Comparison of ENCODE assay signal across 14 cellular contexts in genomic region chr7:50662059-50662689, GRCh38.
DNase-seq lines count a peak whose midpoint lies in the region; ATAC-seq and FAIRE-seq lines count a peak whose summit lies in the region.
"Had no signal": no experiment of that assay in that cellular context is flagged by ENCODE, and none has a peak within 500 bp of the region (broad histone marks: within the 10 kb centered on the region; RNA-seq: fewer than 3 reads in every experiment).

No MANE protein-coding gene starts in this region.

- ATAC-seq in activated naive CD8-positive, alpha-beta T cell treated with anti-CD3 and anti-CD28 coated beads, Interleukin-2, amount 10 ng/mL, durations not matched to agents 7 days and 5 days (ENCODE audit: low read depth): peak; percentile 59
- ATAC-seq in HG03342 (IDR thresholded peaks at IDR 0.05; ENCODE audit: unreplicated experiment) (peak; percentile 7), GM21737 (IDR thresholded peaks at IDR 0.05; ENCODE audit: unreplicated experiment) (no peak)

- DNase-seq in activated naive CD8-positive, alpha-beta T cell treated with anti-CD3 and anti-CD28 coated beads, Interleukin-2, amount 10 ng/mL, durations not matched to agents 7 days and 5 days: peak; percentile 43
- no peak for DNase-seq in activated naive CD8-positive, alpha-beta T cell treated with anti-CD3 and anti-CD28 coated beads for 36 hours
- peak; percentile 14 for DNase-seq in activated effector memory CD4-positive, alpha-beta T cell treated with Interleukin-2 at 50 U/mL for 16 hours
- DNase-seq in small intestine: peak; percentile 16
- DNase-seq in GM19239 (ENCODE audit: insufficient read length, low spot score): no peak
- DNase-seq in NCI-H526 (lab: John Stamatoyannopoulos, UW): no peak
- DNase-seq: HFFc6, IMR-90, NCI-H446 treated with DMSO at 0.1 percent for 48 hours had no signal

- H3K9me3 ChIP-seq in small intestine (ENCODE audit: control insufficient read depth, low read depth): no peaks in the 10 kb centered on the region
- H3K9me3 ChIP-seq: thoracic aorta had no signal

- no peaks in the 10 kb centered on the region for H3K27me3 Mint-ChIP-seq in activated naive CD8-positive, alpha-beta T cell treated with anti-CD3 and anti-CD28 coated beads, Interleukin-2, amount 10 ng/mL, durations not matched to agents 7 days and 5 days
- no peaks in the 10 kb centered on the region for H3K27me3 Mint-ChIP-seq in activated naive CD8-positive, alpha-beta T cell treated with anti-CD3 and anti-CD28 coated beads for 36 hours

- FAIRE-seq in small intestine (lab: Jason Lieb, UNC) (no peak), GM19239 (lab: Jason Lieb, UNC) (no peak)
- FAIRE-seq: GM12878 had no signal

- no peaks in the 10 kb centered on the region for H3K36me3 ChIP-seq in small intestine (ENCODE audit: control insufficient read depth in 2 of 2, insufficient read depth in 2 of 2, low read length in 2 of 2)
- H3K36me3 ChIP-seq: thoracic aorta had no signal

- H3K4me3 Mint-ChIP-seq in activated naive CD8-positive, alpha-beta T cell treated with anti-CD3 and anti-CD28 coated beads, Interleukin-2, amount 10 ng/mL, durations not matched to agents 7 days and 5 days: peak overlapping the region; percentile 88
- H3K4me3 Mint-ChIP-seq in activated naive CD8-positive, alpha-beta T cell treated with anti-CD3 and anti-CD28 coated beads for 36 hours: no peak overlapping the region
- H3K4me3 Mint-ChIP-seq: HFFc6 had no signal

- POLR2A ChIA-PET in activated naive CD8-positive, alpha-beta T cell treated with anti-CD3 and anti-CD28 coated beads, Interleukin-2, amount 10 ng/mL, durations not matched to agents 7 days and 5 days (lab: Charles Lee): interaction anchor here (1.3 kb wide), 1 partner anchor 78 kb away, joined by 4 read pairs; no protein-coding TSS in a partner anchor

- peaks cover 0 to 4% of the 10 kb centered on the region in 2 donors for H3K4me1 ChIP-seq in small intestine (ENCODE audit: control insufficient read depth in 2 of 2, insufficient read depth in 1 of 2, low read depth in 1 of 2, low read length in 1 of 2)

- peak overlapping the region; percentile 96 for H3K27ac Mint-ChIP-seq in activated naive CD8-positive, alpha-beta T cell treated with anti-CD3 and anti-CD28 coated beads, Interleukin-2, amount 10 ng/mL, durations not matched to agents 7 days and 5 days
- no peak overlapping the region for H3K27ac Mint-ChIP-seq in activated naive CD8-positive, alpha-beta T cell treated with anti-CD3 and anti-CD28 coated beads for 36 hours
- H3K27ac Mint-ChIP-seq: HFFc6 had no signal

- H3K9me3 Mint-ChIP-seq in activated naive CD8-positive, alpha-beta T cell treated with anti-CD3 and anti-CD28 coated beads, Interleukin-2, amount 10 ng/mL, durations not matched to agents 7 days and 5 days: no peaks in the 10 kb centered on the region
- peaks cover 2% of the 10 kb centered on the region for H3K9me3 Mint-ChIP-seq in activated naive CD8-positive, alpha-beta T cell treated with anti-CD3 and anti-CD28 coated beads for 36 hours
- H3K9me3 Mint-ChIP-seq: HFFc6 had no signal

- H3K4me1 Mint-ChIP-seq in activated naive CD8-positive, alpha-beta T cell treated with anti-CD3 and anti-CD28 coated beads, Interleukin-2, amount 10 ng/mL, durations not matched to agents 7 days and 5 days: peaks cover 56% of the 10 kb centered on the region
- H3K4me1 Mint-ChIP-seq in activated naive CD8-positive, alpha-beta T cell treated with anti-CD3 and anti-CD28 coated beads for 36 hours: peaks cover 49% of the 10 kb centered on the region

- H3K27ac ChIP-seq in small intestine (ENCODE audit: low read depth in 1 of 2, low read length in 1 of 2): peak overlapping the region in 1 of 2 donors; percentile 2
- H3K27ac ChIP-seq: hepatocyte, thoracic aorta had no signal

- 46 to 73% (median 60%) methylated on average over 3 of the region's 3 CpGs for WGBS in small intestine, 3 donors

- no peaks in the 10 kb centered on the region for H3K36me3 Mint-ChIP-seq in activated naive CD8-positive, alpha-beta T cell treated with anti-CD3 and anti-CD28 coated beads, Interleukin-2, amount 10 ng/mL, durations not matched to agents 7 days and 5 days
- peaks cover 2% of the 10 kb centered on the region for H3K36me3 Mint-ChIP-seq in activated naive CD8-positive, alpha-beta T cell treated with anti-CD3 and anti-CD28 coated beads for 36 hours

- no peaks in the 10 kb centered on the region for H3K27me3 ChIP-seq in small intestine (ENCODE audit: control insufficient read depth in 2 of 2, insufficient read depth in 2 of 2, low read length in 2 of 2)
- H3K27me3 ChIP-seq: hepatocyte had no signal

- no peak overlapping the region for H3K4me3 ChIP-seq in small intestine (ENCODE audit: low read depth in 1 of 2, low read length in 2 of 2)
- H3K4me3 ChIP-seq: GM12878, hepatocyte, thoracic aorta had no signal

Comparison
In these comparisons a context has a peak if more than half of its experiments do, and no peak if none do; other contexts are left out.
1. DNase-seq: peak in activated naive CD8-positive, alpha-beta T cell treated with anti-CD3 and anti-CD28 coated beads, Interleukin-2, amount 10 ng/mL, durations not matched to agents 7 days and 5 days (single experiment), activated effector memory CD4-positive, alpha-beta T cell treated with Interleukin-2 at 50 U/mL for 16 hours (single experiment) and small intestine (single experiment); none in activated naive CD8-positive, alpha-beta T cell treated with anti-CD3 and anti-CD28 coated beads for 36 hours (single experiment), GM19239 (single experiment) and NCI-H526 (0 of 2).